ENCODE assay signal across 1 cellular context in the genomic region with DNA sequence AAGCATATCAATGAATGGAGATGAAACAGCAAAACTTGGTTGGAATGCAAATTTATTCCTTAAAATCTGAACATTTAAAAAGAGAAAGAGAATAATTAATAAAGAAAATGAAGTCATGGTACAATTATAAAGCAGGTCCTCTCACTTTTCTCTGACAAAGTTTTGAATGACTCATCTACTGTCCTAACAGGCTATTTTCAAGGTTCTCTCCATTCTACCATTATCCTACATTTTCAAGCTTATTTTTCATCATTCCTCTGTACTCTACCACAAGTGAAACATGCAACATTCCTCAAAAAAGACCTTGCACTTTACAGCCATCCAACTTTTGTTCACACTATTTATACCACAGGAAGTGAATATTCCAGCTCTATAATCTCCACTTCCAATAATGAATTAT.
A peak's percentile ranks its signal among the peaks of the same experiment; 100 is the strongest.
TF ChIP-seq lines count a peak whose summit lies in the region.

No MANE protein-coding gene starts in this region.

TF ChIP-seq in SK-N-SH, 30 proteins besides CTCF, POLR2A, EP300 and RAD21:
- TF ChIP-seq, protein P1, sequence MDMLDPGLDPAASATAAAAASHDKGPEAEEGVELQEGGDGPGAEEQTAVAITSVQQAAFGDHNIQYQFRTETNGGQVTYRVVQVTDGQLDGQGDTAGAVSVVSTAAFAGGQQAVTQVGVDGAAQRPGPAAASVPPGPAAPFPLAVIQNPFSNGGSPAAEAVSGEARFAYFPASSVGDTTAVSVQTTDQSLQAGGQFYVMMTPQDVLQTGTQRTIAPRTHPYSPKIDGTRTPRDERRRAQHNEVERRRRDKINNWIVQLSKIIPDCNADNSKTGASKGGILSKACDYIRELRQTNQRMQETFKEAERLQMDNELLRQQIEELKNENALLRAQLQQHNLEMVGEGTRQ (IDR thresholded peaks at IDR 0.05; ENCODE audit: borderline replicate concordance, low read depth, low read length), result no peak
- TF ChIP-seq FOSL2 (IDR thresholded peaks at IDR 0.05; ENCODE audit: borderline replicate concordance, low read depth) (peak; percentile 15; the same call in 1 of the 2 replicates), FOXJ3 (CRISPR knock-in tag; IDR thresholded peaks at IDR 0.05) (no peak)
- TF ChIP-seq, protein P2, sequence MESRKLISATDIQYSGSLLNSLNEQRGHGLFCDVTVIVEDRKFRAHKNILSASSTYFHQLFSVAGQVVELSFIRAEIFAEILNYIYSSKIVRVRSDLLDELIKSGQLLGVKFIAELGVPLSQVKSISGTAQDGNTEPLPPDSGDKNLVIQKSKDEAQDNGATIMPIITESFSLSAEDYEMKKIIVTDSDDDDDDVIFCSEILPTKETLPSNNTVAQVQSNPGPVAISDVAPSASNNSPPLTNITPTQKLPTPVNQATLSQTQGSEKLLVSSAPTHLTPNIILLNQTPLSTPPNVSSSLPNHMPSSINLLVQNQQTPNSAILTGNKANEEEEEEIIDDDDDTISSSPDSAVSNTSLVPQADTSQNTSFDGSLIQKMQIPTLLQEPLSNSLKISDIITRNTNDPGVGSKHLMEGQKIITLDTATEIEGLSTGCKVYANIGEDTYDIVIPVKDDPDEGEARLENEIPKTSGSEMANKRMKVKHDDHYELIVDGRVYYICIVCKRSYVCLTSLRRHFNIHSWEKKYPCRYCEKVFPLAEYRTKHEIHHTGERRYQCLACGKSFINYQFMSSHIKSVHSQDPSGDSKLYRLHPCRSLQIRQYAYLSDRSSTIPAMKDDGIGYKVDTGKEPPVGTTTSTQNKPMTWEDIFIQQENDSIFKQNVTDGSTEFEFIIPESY (IDR thresholded peaks at IDR 0.05; ENCODE audit: borderline replicate concordance, low read depth), result no peak
- TF ChIP-seq, protein P3, sequence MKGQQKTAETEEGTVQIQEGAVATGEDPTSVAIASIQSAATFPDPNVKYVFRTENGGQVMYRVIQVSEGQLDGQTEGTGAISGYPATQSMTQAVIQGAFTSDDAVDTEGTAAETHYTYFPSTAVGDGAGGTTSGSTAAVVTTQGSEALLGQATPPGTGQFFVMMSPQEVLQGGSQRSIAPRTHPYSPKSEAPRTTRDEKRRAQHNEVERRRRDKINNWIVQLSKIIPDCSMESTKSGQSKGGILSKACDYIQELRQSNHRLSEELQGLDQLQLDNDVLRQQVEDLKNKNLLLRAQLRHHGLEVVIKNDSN (IDR thresholded peaks at IDR 0.05; ENCODE audit: borderline replicate concordance, low read depth), result no peak
TF ChIP-seq in SK-N-SH: peak in this region for 1.
